ENCODE assay signal across 14 cellular contexts in the genomic region with DNA sequence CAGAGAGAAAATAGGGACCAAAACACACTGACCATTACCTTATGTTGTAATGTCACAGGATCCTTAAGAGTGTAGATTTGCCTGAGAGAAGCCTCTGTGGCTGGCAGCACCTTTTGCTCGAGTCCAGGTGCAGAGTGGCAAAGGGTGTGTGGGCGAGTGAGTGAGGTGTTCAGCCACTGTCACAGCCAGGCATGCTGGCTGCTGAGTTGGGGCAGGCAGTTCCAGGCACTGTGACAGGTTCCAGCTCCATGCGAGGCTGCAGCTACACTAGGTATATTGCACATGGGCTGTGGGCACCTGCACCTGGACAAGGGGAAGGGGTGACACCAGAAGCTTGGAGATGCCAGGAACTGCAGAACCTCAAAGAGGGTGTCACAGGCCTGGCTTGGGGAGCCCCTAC.
DNase-seq lines count a peak whose midpoint lies in the region; ATAC-seq and TF ChIP-seq lines count a peak whose summit lies in the region.
"Had no signal": no experiment of that assay in that cellular context is flagged by ENCODE, and none has a peak within 500 bp of the region (broad histone marks: within the 10 kb centered on the region; RNA-seq: fewer than 3 reads in every experiment).

No MANE protein-coding gene starts in this region.

- H4K8ac ChIP-seq in mesenchymal stem cell (ENCODE audit: low read length), result no peak overlapping the region

- no peak overlapping the region for H2BK15ac ChIP-seq in mesenchymal stem cell (ENCODE audit: low read depth, poor library complexity, severe bottlenecking)

- H2BK5ac ChIP-seq in mesenchymal stem cell (ENCODE audit: low read depth, low read length, poor library complexity, severe bottlenecking), result no peak overlapping the region

- H3K18ac ChIP-seq in mesenchymal stem cell (ENCODE audit: low read depth in 1 of 2, low read length in 2 of 2), result no peak overlapping the region

- no peak overlapping the region for H3K4ac ChIP-seq in mesenchymal stem cell (ENCODE audit: low read depth in 1 of 2, low read length in 2 of 2)

- DNase-seq in left ventricle myocardium superior, result peak; percentile 12
- no peak for DNase-seq in heart left ventricle
- DNase-seq in mesenchymal stem cell, result no peak
- no peak for DNase-seq in upper lobe of right lung
- DNase-seq in NK-92 (lab: John Stamatoyannopoulos, UW; ENCODE audit: unreplicated experiment), result no peak
- DNase-seq in HK-2 (ENCODE audit: unreplicated experiment), result no peak
- DNase-seq: Calu3; CD8-positive, alpha-beta T cell; DMS79 treated with DMSO at 0.1 percent for 48 hours; GF-D8; GOT3; H9 had no signal

- no peak overlapping the region for H4K91ac ChIP-seq in mesenchymal stem cell (ENCODE audit: low read length)

- ATAC-seq in left ventricle myocardium superior (no peak), heart left ventricle (no peak), upper lobe of right lung (peak; percentile 27)
- ATAC-seq: CD8-positive, alpha-beta T cell; HepG2 had no signal

- no peak for TF ChIP-seq POLR2A in heart left ventricle (IDR thresholded peaks at IDR 0.05)

- no peaks in the 10 kb centered on the region for H3K4me1 ChIP-seq in heart left ventricle
- peaks cover 4% of the 10 kb centered on the region for H3K4me1 ChIP-seq in mesenchymal stem cell (ENCODE audit: control insufficient read depth, insufficient read depth, low read depth, low read length)
- no peaks in the 10 kb centered on the region for H3K4me1 ChIP-seq in upper lobe of right lung
- H3K4me1 ChIP-seq: BLaER1 treated with 17β-estradiol and CSF1 and Interleukin-3, amounts not matched to agents 10 nM and 100 nM had no signal

- H3K27me3 ChIP-seq in heart left ventricle, result no peaks in the 10 kb centered on the region
- no peaks in the 10 kb centered on the region for H3K27me3 ChIP-seq in mesenchymal stem cell (ENCODE audit: control insufficient read depth in 1 of 2, insufficient read depth in 1 of 2, low read length in 2 of 2)
- no peaks in the 10 kb centered on the region for H3K27me3 ChIP-seq in upper lobe of right lung
- H3K27me3 ChIP-seq: BLaER1 treated with 17β-estradiol and CSF1 and Interleukin-3, amounts not matched to agents 10 nM and 100 nM had no signal

- H3K27ac ChIP-seq in heart left ventricle (no peak overlapping the region), mesenchymal stem cell (ENCODE audit: low read length, poor library complexity, severe bottlenecking) (no peak overlapping the region), upper lobe of right lung (no peak overlapping the region)
- H3K27ac ChIP-seq: BLaER1 treated with 17β-estradiol and CSF1 and Interleukin-3, amounts not matched to agents 10 nM and 100 nM had no signal

- H2BK12ac ChIP-seq in mesenchymal stem cell (ENCODE audit: low read length in 2 of 2), result no peak overlapping the region

- no peak overlapping the region for H3K23ac ChIP-seq in mesenchymal stem cell (ENCODE audit: low read length in 2 of 2)

- H3K9me3 ChIP-seq in heart left ventricle (peaks cover 0 to 11% (median 0%) of the 10 kb centered on the region in 12 donors), mesenchymal stem cell (ENCODE audit: control insufficient read depth, low read length) (peaks cover 9% of the 10 kb centered on the region), upper lobe of right lung (no peaks in the 10 kb centered on the region)

- no peak overlapping the region for H3K4me3 ChIP-seq in heart left ventricle
- no peak overlapping the region for H3K4me3 ChIP-seq in mesenchymal stem cell (ENCODE audit: insufficient read depth in 1 of 2, low read depth in 1 of 2, low read length in 2 of 2)
- no peak overlapping the region for H3K4me3 ChIP-seq in upper lobe of right lung
- H3K4me3 ChIP-seq: BLaER1 treated with 17β-estradiol and CSF1 and Interleukin-3, amounts not matched to agents 10 nM and 100 nM had no signal

- H3K4me2 ChIP-seq in mesenchymal stem cell (ENCODE audit: low read length, poor library complexity, severe bottlenecking), result no peak overlapping the region
- H3K4me2 ChIP-seq: BLaER1 treated with 17β-estradiol and CSF1 and Interleukin-3, amounts not matched to agents 10 nM and 100 nM had no signal

- H3K36me3 ChIP-seq in heart left ventricle, result no peaks in the 10 kb centered on the region
- H3K36me3 ChIP-seq in mesenchymal stem cell (ENCODE audit: control insufficient read depth in 1 of 2, insufficient read depth in 2 of 2, low read depth in 1 of 2, low read length in 2 of 2), result no peaks in the 10 kb centered on the region
- no peaks in the 10 kb centered on the region for H3K36me3 ChIP-seq in upper lobe of right lung
- H3K36me3 ChIP-seq: BLaER1 treated with 17β-estradiol and CSF1 and Interleukin-3, amounts not matched to agents 10 nM and 100 nM had no signal

- TF ChIP-seq CTCF in heart left ventricle (IDR thresholded peaks at IDR 0.05), result no peak
- TF ChIP-seq CTCF in upper lobe of right lung (IDR thresholded peaks at IDR 0.05), result no peak

- no peak overlapping the region for H2AFZ ChIP-seq in mesenchymal stem cell (ENCODE audit: low read depth, low read length)

- intact Hi-C loops in left ventricle myocardium superior (cut with micrococcal nuclease), result no loop called here
- intact Hi-C loops in heart left ventricle (cut with DNase I), result no loop called here
- intact Hi-C loops in upper lobe of right lung (cut with DNase I), result no loop called here

- no peak overlapping the region for H3K9ac ChIP-seq in mesenchymal stem cell (ENCODE audit: low read length)
- H3K9ac ChIP-seq: BLaER1 treated with 17β-estradiol and CSF1 and Interleukin-3, amounts not matched to agents 10 nM and 100 nM had no signal

- H2BK120ac ChIP-seq in mesenchymal stem cell (ENCODE audit: low read depth, low read length), result no peak overlapping the region

- H3K79me1 ChIP-seq in mesenchymal stem cell (replicated peaks; ENCODE audit: low read length, poor library complexity, severe bottlenecking), result no peaks in the 10 kb centered on the region

- WGBS in heart left ventricle, 4 donors, result 59 to 72% (median 62%) methylated on average over 3 of the region's 3 CpGs
- WGBS in mesenchymal stem cell, result 72% methylated on average over 3 of the region's 3 CpGs

- H2AK5ac ChIP-seq in mesenchymal stem cell (ENCODE audit: low read length, severe bottlenecking), result peak overlapping the region; percentile 5

- peak overlapping the region in 1 of 2 experiments; percentile 26 for H3K14ac ChIP-seq in mesenchymal stem cell (ENCODE audit: low read length in 2 of 2)
